18 cellular contexts compared by ENCODE assay signal in genomic region chr1:227305894-227306626, GRCh38.
"Had no signal": no experiment of that assay in that cellular context is flagged by ENCODE, and none has a peak within 500 bp of the region (broad histone marks: within the 10 kb centered on the region; RNA-seq: fewer than 3 reads in every experiment).

No MANE protein-coding gene starts in this region.

- DNase-seq: activated CD4-positive, CD25-positive, alpha-beta regulatory T cell; activated CD8-positive, alpha-beta T cell treated with anti-CD3 and anti-CD28 coated beads for 36 hours; activated effector memory CD4-positive, alpha-beta T cell treated with Interleukin-2 at 50 U/mL for 16 hours; activated naive CD4-positive, alpha-beta T cell treated with anti-CD3 and anti-CD28 coated beads, Interleukin-2, amount 10 ng/mL, durations not matched to agents 7 days and 5 days; activated naive CD8-positive, alpha-beta T cell treated with anti-CD3 and anti-CD28 coated beads, Interleukin-2, amount 50 U/mL, for 24 hours; activated T-cell treated with anti-CD3 and anti-CD28 coated beads, Interleukin-2, amount 50 U/mL, for 1 hour; cortex of kidney; left cardiac atrium; lower lobe of right lung; pancreas; sigmoid colon; stimulated activated CD4-positive, alpha-beta T cell treated with anti-CD3 and anti-CD28 coated beads, Interleukin-4, amount 100 ng/mL, for 24 hours; T-cell; T-helper 9 cell; upper lobe of right lung had no signal

- H3K9me3 Mint-ChIP-seq: activated CD4-positive, alpha-beta T cell treated with anti-CD3 and anti-CD28 coated beads, Interleukin-2, amount 10 ng/mL, durations not matched to agents 24 days and 14 days; activated CD8-positive, alpha-beta T cell treated with anti-CD3 and anti-CD28 coated beads for 36 hours; activated naive CD4-positive, alpha-beta T cell treated with anti-CD3 and anti-CD28 coated beads, Interleukin-2, amount 10 ng/mL, durations not matched to agents 7 days and 5 days; activated naive CD8-positive, alpha-beta T cell treated with anti-CD3 and anti-CD28 coated beads, Interleukin-2, amount 50 U/mL, for 24 hours; natural killer cell treated with Interleukin-12 subunit alpha and Interleukin-12 subunit beta and Interleukin-15 and Interleukin-18, amount 100 ng/mL, for 72 hours; stimulated activated effector memory CD8-positive, alpha-beta T cell treated with anti-CD3 and anti-CD28 coated beads, Interleukin-12 subunit alpha, Interleukin-12 subunit beta, amount 100 ng/mL, for 72 hours; T-cell had no signal

- H3K4me1 Mint-ChIP-seq: activated CD4-positive, alpha-beta T cell treated with anti-CD3 and anti-CD28 coated beads, Interleukin-2, amount 10 ng/mL, durations not matched to agents 24 days and 14 days; activated naive CD8-positive, alpha-beta T cell treated with anti-CD3 and anti-CD28 coated beads, Interleukin-2, amount 50 U/mL, for 24 hours; stimulated activated effector memory CD8-positive, alpha-beta T cell treated with anti-CD3 and anti-CD28 coated beads, Interleukin-12 subunit alpha, Interleukin-12 subunit beta, amount 100 ng/mL, for 72 hours; T-cell had no signal

- ATAC-seq: activated CD8-positive, alpha-beta T cell treated with anti-CD3 and anti-CD28 coated beads for 36 hours; activated naive CD8-positive, alpha-beta T cell treated with anti-CD3 and anti-CD28 coated beads, Interleukin-2, amount 50 U/mL, for 24 hours; left cardiac atrium; lower lobe of right lung; natural killer cell treated with Interleukin-12 subunit alpha and Interleukin-12 subunit beta and Interleukin-15 and Interleukin-18, amount 100 ng/mL, for 72 hours; stimulated activated effector memory CD8-positive, alpha-beta T cell treated with anti-CD3 and anti-CD28 coated beads, Interleukin-12 subunit alpha, Interleukin-12 subunit beta, amount 100 ng/mL, for 72 hours; T-cell; upper lobe of right lung had no signal

- H3K27ac Mint-ChIP-seq: activated CD4-positive, alpha-beta T cell treated with anti-CD3 and anti-CD28 coated beads, Interleukin-2, amount 10 ng/mL, durations not matched to agents 24 days and 14 days; activated CD8-positive, alpha-beta T cell treated with anti-CD3 and anti-CD28 coated beads for 36 hours; activated naive CD4-positive, alpha-beta T cell treated with anti-CD3 and anti-CD28 coated beads, Interleukin-2, amount 10 ng/mL, durations not matched to agents 7 days and 5 days; activated naive CD8-positive, alpha-beta T cell treated with anti-CD3 and anti-CD28 coated beads, Interleukin-2, amount 50 U/mL, for 24 hours; natural killer cell treated with Interleukin-12 subunit alpha and Interleukin-12 subunit beta and Interleukin-15 and Interleukin-18, amount 100 ng/mL, for 72 hours; stimulated activated effector memory CD8-positive, alpha-beta T cell treated with anti-CD3 and anti-CD28 coated beads, Interleukin-12 subunit alpha, Interleukin-12 subunit beta, amount 100 ng/mL, for 72 hours; T-cell had no signal

- H3K36me3 Mint-ChIP-seq: activated naive CD4-positive, alpha-beta T cell treated with anti-CD3 and anti-CD28 coated beads, Interleukin-2, amount 10 ng/mL, durations not matched to agents 7 days and 5 days; natural killer cell treated with Interleukin-12 subunit alpha and Interleukin-12 subunit beta and Interleukin-15 and Interleukin-18, amount 100 ng/mL, for 72 hours; stimulated activated effector memory CD8-positive, alpha-beta T cell treated with anti-CD3 and anti-CD28 coated beads, Interleukin-12 subunit alpha, Interleukin-12 subunit beta, amount 100 ng/mL, for 72 hours; T-cell had no signal

- H3K4me3 Mint-ChIP-seq: activated CD4-positive, alpha-beta T cell treated with anti-CD3 and anti-CD28 coated beads, Interleukin-2, amount 10 ng/mL, durations not matched to agents 24 days and 14 days; activated CD8-positive, alpha-beta T cell treated with anti-CD3 and anti-CD28 coated beads for 36 hours; activated naive CD4-positive, alpha-beta T cell treated with anti-CD3 and anti-CD28 coated beads, Interleukin-2, amount 10 ng/mL, durations not matched to agents 7 days and 5 days; activated naive CD8-positive, alpha-beta T cell treated with anti-CD3 and anti-CD28 coated beads, Interleukin-2, amount 50 U/mL, for 24 hours; natural killer cell treated with Interleukin-12 subunit alpha and Interleukin-12 subunit beta and Interleukin-15 and Interleukin-18, amount 100 ng/mL, for 72 hours; stimulated activated effector memory CD8-positive, alpha-beta T cell treated with anti-CD3 and anti-CD28 coated beads, Interleukin-12 subunit alpha, Interleukin-12 subunit beta, amount 100 ng/mL, for 72 hours; T-cell had no signal
